In the genomic region with DNA sequence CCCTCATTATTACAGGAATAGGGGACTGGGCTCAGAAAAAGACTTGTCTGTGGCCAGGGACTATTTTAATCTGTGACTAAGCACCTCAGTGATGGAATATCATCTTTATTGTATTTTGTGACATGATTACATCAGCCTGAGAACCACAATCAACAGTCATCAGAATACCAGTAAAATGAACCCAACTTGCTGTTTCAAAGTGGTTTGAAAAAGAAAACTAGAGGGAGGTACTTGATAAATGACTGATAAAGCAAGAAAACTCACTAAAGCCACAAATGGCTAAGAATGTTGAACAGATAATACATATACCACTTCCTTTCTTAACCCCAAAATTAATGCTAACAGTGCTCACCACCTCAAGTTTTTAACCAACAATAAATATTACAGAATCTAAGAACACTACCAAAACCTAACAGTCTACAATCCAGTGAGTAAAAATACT, we compare ENCODE assay signal across 9 cellular contexts.
DNase-seq lines count a peak whose midpoint lies in the region; ATAC-seq, FAIRE-seq and TF ChIP-seq lines count a peak whose summit lies in the region.
"Had no signal": no experiment of that assay in that cellular context is flagged by ENCODE, and none has a peak within 500 bp of the region (broad histone marks: within the 10 kb centered on the region; RNA-seq: fewer than 3 reads in every experiment).

No MANE protein-coding gene starts in this region.

- H3K27me3 ChIP-seq in thyroid gland, result no peaks in the 10 kb centered on the region
- H3K27me3 ChIP-seq in heart right ventricle, result no peaks in the 10 kb centered on the region

- H3K4me3 ChIP-seq in AG10803 (ENCODE audit: low read length) (no peak overlapping the region), astrocyte of the spinal cord (ENCODE audit: low read depth, low read length) (no peak overlapping the region), thyroid gland (replicated peaks in 1 of 3) (no peak overlapping the region), heart right ventricle (no peak overlapping the region)

- H3K9me3 ChIP-seq in thyroid gland (no peaks in the 10 kb centered on the region), heart right ventricle (no peaks in the 10 kb centered on the region)

- in situ Hi-C loops in astrocyte of the spinal cord (cut with HindIII; ENCODE audit: low sequenced_read_pairs), result no loop called here

- no peak overlapping the region for H3K27ac ChIP-seq in thyroid gland
- peak overlapping the region in 1 of 10 donors; percentile 67 for H3K27ac ChIP-seq in heart right ventricle

- peak; percentile 81 for DNase-seq in AG10803 (ENCODE audit: low read depth)
- peak; percentile 87 for DNase-seq in astrocyte of the spinal cord (ENCODE audit: low read depth, low spot score)
- DNase-seq in thyroid gland, result no peak
- DNase-seq in D341Med (ENCODE audit: low spot score), result no peak
- no peak for DNase-seq in heart right ventricle
- DNase-seq in D721Med (ENCODE audit: insufficient read length, low spot score), result no peak

- no peak for TF ChIP-seq POLR2A in thyroid gland (IDR thresholded peaks at IDR 0.05)

- intact Hi-C loops in thyroid gland (cut with DNase I), result no loop called here
- intact Hi-C loops in heart right ventricle (cut with DNase I), result loop anchor here in 1 of 10 donors (10.0 kb wide), 1 partner anchor 45 kb away; no protein-coding TSS in a partner anchor

- H3K36me3 ChIP-seq in thyroid gland (no peaks in the 10 kb centered on the region), heart right ventricle (peaks cover 0 to 36% (median 5%) of the 10 kb centered on the region in 9 donors)

- ATAC-seq in GM19395 (IDR thresholded peaks at IDR 0.05; ENCODE audit: unreplicated experiment) (peak; percentile 83), HG03571 (IDR thresholded peaks at IDR 0.05; ENCODE audit: unreplicated experiment) (peak; percentile 69), heart right ventricle (no peak)

- no peak for FAIRE-seq in D721Med (lab: Jason Lieb, UNC)
- FAIRE-seq: endometrium had no signal

- H3K4me1 ChIP-seq in thyroid gland (no peaks in the 10 kb centered on the region), heart right ventricle (peaks cover 0 to 60% (median 30%) of the 10 kb centered on the region in 9 donors)

- TF ChIP-seq CTCF in AG10803 (conservative IDR thresholded peaks at IDR 0.05; ENCODE audit: low read length), result no peak
- TF ChIP-seq CTCF in astrocyte of the spinal cord (IDR thresholded peaks at IDR 0.05; ENCODE audit: low read depth, low read length), result no peak
- TF ChIP-seq CTCF in thyroid gland (IDR thresholded peaks at IDR 0.05), result no peak
- TF ChIP-seq CTCF in heart right ventricle (IDR thresholded peaks at IDR 0.05), result no peak
- no peak for TF ChIP-seq CTCF in D721Med (IDR thresholded peaks at IDR 0.05; ENCODE audit: insufficient read depth, missing control alignments)

Comparison
In these comparisons a context has a peak if more than half of its experiments do, and no peak if none do; other contexts are left out.
1. DNase-seq: peak in AG10803 (single experiment) and astrocyte of the spinal cord (single experiment); none in thyroid gland (0 of 2), D341Med (single experiment), heart right ventricle (0 of 2) and D721Med (single experiment).
2. ATAC-seq: peak in GM19395 (single experiment) and HG03571 (single experiment); none in heart right ventricle (0 of 8).